In genomic region chr19:17263712-17264640, GRCh38 we compare ENCODE assay signal across 1 cellular context.
A peak's percentile ranks its signal among the peaks of the same experiment; 100 is the strongest.
TF ChIP-seq lines count a peak whose summit lies in the region.

No MANE protein-coding gene starts in this region.

TF ChIP-seq in H1, 55 proteins besides CTCF, POLR2A, EP300 and RAD21:
- TF ChIP-seq KDM1A (IDR thresholded peaks at IDR 0.05; ENCODE audit: borderline replicate concordance, low read length) (peak; percentile 96), HDAC2 (IDR thresholded peaks at IDR 0.05; ENCODE audit: borderline replicate concordance in 1 of 2, low read depth in 2 of 2, low read length in 2 of 2) (0 out of 4 replicates have a peak, but pooled peaks of 1 of the 2 experiments have one; percentile 20), RNF2 (IDR thresholded peaks at IDR 0.05; ENCODE audit: borderline replicate concordance, low read depth, low read length, missing control alignments, poor library complexity, severe bottlenecking) (no peak)
